Comparison of ENCODE assay signal across 1 cellular context in the genomic region with DNA sequence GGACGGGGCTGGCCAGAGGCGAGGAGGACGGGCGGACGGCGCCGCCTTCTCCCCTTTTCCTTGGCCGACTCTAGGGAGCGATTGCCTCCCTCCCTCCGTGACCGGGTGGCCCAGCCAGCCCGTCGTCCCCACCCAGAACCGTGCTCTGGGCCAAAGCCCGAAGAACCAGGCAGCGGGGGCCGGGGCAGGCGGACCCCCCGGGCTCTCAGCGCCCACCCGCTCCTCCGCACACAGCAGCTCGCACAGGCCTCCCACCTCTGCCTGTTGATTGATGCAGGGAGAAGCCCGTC.
TF ChIP-seq lines count a peak whose summit lies in the region.

No MANE protein-coding gene starts in this region.

TF ChIP-seq in SK-N-SH, 30 proteins besides CTCF, POLR2A, EP300 and RAD21 (continued from another document):
- TF ChIP-seq FOSL2 (IDR thresholded peaks at IDR 0.05; ENCODE audit: borderline replicate concordance, low read depth) (no peak), ELF1 (IDR thresholded peaks at IDR 0.05) (no peak), RFX5 (IDR thresholded peaks at IDR 0.05; ENCODE audit: low read length) (no peak), NFIC (IDR thresholded peaks at IDR 0.05; ENCODE audit: borderline replicate concordance) (no peak), GABPA (IDR thresholded peaks at IDR 0.05; ENCODE audit: low read depth) (no peak), TAF1 (IDR thresholded peaks at IDR 0.05; ENCODE audit: borderline replicate concordance, low read depth, low read length) (no peak), YY1 (IDR thresholded peaks at IDR 0.05; ENCODE audit: low read depth) (no peak), GATA2 (CRISPR knock-in tag; IDR thresholded peaks at IDR 0.05) (no peak), RXRA (IDR thresholded peaks at IDR 0.05; ENCODE audit: borderline replicate concordance, low read depth) (no peak), RCOR1 (IDR thresholded peaks at IDR 0.05; ENCODE audit: low read length) (no peak), FOXJ3 (CRISPR knock-in tag; IDR thresholded peaks at IDR 0.05) (no peak), MXI1 (IDR thresholded peaks at IDR 0.05; ENCODE audit: low read depth, low read length) (no peak), EZH2phosphoT487 (IDR thresholded peaks at IDR 0.05; ENCODE audit: borderline replicate concordance, low read depth) (no peak)
- TF ChIP-seq, protein P1, sequence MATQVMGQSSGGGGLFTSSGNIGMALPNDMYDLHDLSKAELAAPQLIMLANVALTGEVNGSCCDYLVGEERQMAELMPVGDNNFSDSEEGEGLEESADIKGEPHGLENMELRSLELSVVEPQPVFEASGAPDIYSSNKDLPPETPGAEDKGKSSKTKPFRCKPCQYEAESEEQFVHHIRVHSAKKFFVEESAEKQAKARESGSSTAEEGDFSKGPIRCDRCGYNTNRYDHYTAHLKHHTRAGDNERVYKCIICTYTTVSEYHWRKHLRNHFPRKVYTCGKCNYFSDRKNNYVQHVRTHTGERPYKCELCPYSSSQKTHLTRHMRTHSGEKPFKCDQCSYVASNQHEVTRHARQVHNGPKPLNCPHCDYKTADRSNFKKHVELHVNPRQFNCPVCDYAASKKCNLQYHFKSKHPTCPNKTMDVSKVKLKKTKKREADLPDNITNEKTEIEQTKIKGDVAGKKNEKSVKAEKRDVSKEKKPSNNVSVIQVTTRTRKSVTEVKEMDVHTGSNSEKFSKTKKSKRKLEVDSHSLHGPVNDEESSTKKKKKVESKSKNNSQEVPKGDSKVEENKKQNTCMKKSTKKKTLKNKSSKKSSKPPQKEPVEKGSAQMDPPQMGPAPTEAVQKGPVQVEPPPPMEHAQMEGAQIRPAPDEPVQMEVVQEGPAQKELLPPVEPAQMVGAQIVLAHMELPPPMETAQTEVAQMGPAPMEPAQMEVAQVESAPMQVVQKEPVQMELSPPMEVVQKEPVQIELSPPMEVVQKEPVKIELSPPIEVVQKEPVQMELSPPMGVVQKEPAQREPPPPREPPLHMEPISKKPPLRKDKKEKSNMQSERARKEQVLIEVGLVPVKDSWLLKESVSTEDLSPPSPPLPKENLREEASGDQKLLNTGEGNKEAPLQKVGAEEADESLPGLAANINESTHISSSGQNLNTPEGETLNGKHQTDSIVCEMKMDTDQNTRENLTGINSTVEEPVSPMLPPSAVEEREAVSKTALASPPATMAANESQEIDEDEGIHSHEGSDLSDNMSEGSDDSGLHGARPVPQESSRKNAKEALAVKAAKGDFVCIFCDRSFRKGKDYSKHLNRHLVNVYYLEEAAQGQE (IDR thresholded peaks at IDR 0.05; ENCODE audit: low read depth, low read length), result no peak
- TF ChIP-seq, protein P2, sequence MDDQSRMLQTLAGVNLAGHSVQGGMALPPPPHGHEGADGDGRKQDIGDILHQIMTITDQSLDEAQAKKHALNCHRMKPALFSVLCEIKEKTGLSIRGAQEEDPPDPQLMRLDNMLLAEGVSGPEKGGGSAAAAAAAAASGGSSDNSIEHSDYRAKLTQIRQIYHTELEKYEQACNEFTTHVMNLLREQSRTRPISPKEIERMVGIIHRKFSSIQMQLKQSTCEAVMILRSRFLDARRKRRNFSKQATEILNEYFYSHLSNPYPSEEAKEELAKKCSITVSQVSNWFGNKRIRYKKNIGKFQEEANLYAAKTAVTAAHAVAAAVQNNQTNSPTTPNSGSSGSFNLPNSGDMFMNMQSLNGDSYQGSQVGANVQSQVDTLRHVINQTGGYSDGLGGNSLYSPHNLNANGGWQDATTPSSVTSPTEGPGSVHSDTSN (IDR thresholded peaks at IDR 0.05), result no peak
- TF ChIP-seq, protein P3, sequence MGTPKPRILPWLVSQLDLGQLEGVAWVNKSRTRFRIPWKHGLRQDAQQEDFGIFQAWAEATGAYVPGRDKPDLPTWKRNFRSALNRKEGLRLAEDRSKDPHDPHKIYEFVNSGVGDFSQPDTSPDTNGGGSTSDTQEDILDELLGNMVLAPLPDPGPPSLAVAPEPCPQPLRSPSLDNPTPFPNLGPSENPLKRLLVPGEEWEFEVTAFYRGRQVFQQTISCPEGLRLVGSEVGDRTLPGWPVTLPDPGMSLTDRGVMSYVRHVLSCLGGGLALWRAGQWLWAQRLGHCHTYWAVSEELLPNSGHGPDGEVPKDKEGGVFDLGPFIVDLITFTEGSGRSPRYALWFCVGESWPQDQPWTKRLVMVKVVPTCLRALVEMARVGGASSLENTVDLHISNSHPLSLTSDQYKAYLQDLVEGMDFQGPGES (IDR thresholded peaks at IDR 0.05; ENCODE audit: low read depth, low read length), result no peak
